Comparison of ENCODE assay signal across 13 cellular contexts in genomic region chr1:14571810-14572767, GRCh38. TPM values are rescaled to one million over a fixed set of nuclear protein-coding genes. Genes with fewer than 3 reads are reported as not detected.
DNase-seq lines count a peak whose midpoint lies in the region; ATAC-seq and TF ChIP-seq lines count a peak whose summit lies in the region.
"Had no signal": no experiment of that assay in that cellular context is flagged by ENCODE, and none has a peak within 500 bp of the region (broad histone marks: within the 10 kb centered on the region; RNA-seq: fewer than 3 reads in every experiment).

No MANE protein-coding gene starts in this region.

- CTCF ChIA-PET in OCI-LY7 (lab: Charles Lee; ENCODE audit: unreplicated experiment): no interaction called here

- H3K4me2 ChIP-seq in OCI-LY7 (ENCODE audit: low read length): no peak overlapping the region
- H3K4me2 ChIP-seq: smooth muscle cell had no signal

- DNase-seq in AG09319 (ENCODE audit: extremely low read depth, low read depth) (no peak), GM12865 (ENCODE audit: low read depth) (peak; percentile 68), OCI-LY7 (ENCODE audit: low spot score) (peak; percentile 69), inferior parietal cortex (ENCODE audit: extremely low spot score) (peak; percentile 18), NCI-H510A (lab: John Stamatoyannopoulos, UW) (no peak)
- no peak for DNase-seq in stimulated activated effector memory CD8-positive, alpha-beta T cell treated with anti-CD3 and anti-CD28 coated beads, Interleukin-12 subunit alpha, Interleukin-12 subunit beta, amount 100 ng/mL, for 72 hours (ENCODE audit: low spot score in 2 of 2)
- DNase-seq: activated CD4-positive, alpha-beta T cell treated with anti-CD3 and anti-CD28 coated beads, Interleukin-2, amount 50 U/mL, for 4 hours; esophagus squamous epithelium; MG63 had no signal

- H3K4me1 Mint-ChIP-seq in stimulated activated effector memory CD8-positive, alpha-beta T cell treated with anti-CD3 and anti-CD28 coated beads, Interleukin-12 subunit alpha, Interleukin-12 subunit beta, amount 100 ng/mL, for 72 hours: no peaks in the 10 kb centered on the region
- H3K4me1 Mint-ChIP-seq: stimulated activated memory B cell treated with anti-CD40 and anti-IgM and Interleukin-4, amounts not matched to agents 10 μg/mL and 1 μg/mL and 100 μg/mL, for 72 hours had no signal

- H3K36me3 ChIP-seq in OCI-LY7 (ENCODE audit: insufficient read depth, low read length): no peaks in the 10 kb centered on the region
- H3K36me3 ChIP-seq: esophagus squamous epithelium, MG63 had no signal

- no TSS peak for BruUV-seq in OCI-LY7 (replicated peaks; lab: Mats Ljungman, UMichigan)

- no peak overlapping the region for H3K27ac ChIP-seq in OCI-LY7 (ENCODE audit: low read depth, low read length, poor library complexity, severe bottlenecking)
- H3K27ac ChIP-seq: esophagus squamous epithelium had no signal

- intact Hi-C loops in OCI-LY7 (cut with micrococcal nuclease; ENCODE audit: unreplicated experiment): no loop called here

- H3K4me3 ChIP-seq in GM12865 (ENCODE audit: low read depth, low read length): no peak overlapping the region
- no peak overlapping the region for H3K4me3 ChIP-seq in OCI-LY7 (ENCODE audit: low read depth, low read length, poor library complexity, severe bottlenecking)
- H3K4me3 ChIP-seq: esophagus squamous epithelium, MG63, smooth muscle cell had no signal

- POLR2A ChIA-PET in OCI-LY7 (lab: Charles Lee): no interaction called here

- H4K20me1 ChIP-seq in OCI-LY7 (ENCODE audit: insufficient read depth, low read length): no peaks in the 10 kb centered on the region

- TF ChIP-seq CTCF in AG09319 (IDR thresholded peaks at IDR 0.05; ENCODE audit: low read depth, low read length) (peak; percentile 12), GM12865 (IDR thresholded peaks at IDR 0.05; ENCODE audit: insufficient read depth, low read depth, low read length, missing control alignments) (peak; percentile 60), OCI-LY7 (conservative IDR thresholded peaks at IDR 0.05; ENCODE audit: low read length) (peak; percentile 81)

- H3K27ac Mint-ChIP-seq in stimulated activated effector memory CD8-positive, alpha-beta T cell treated with anti-CD3 and anti-CD28 coated beads, Interleukin-12 subunit alpha, Interleukin-12 subunit beta, amount 100 ng/mL, for 72 hours: no peak overlapping the region
- H3K27ac Mint-ChIP-seq: stimulated activated memory B cell treated with anti-CD40 and anti-IgM and Interleukin-4, amounts not matched to agents 10 μg/mL and 1 μg/mL and 100 μg/mL, for 72 hours had no signal

- H3K4me1 ChIP-seq in OCI-LY7 (ENCODE audit: insufficient read depth, low read length, poor library complexity, severe bottlenecking): peaks cover 7% of the 10 kb centered on the region
- H3K4me1 ChIP-seq: esophagus squamous epithelium had no signal

- H3K79me2 ChIP-seq in OCI-LY7 (ENCODE audit: insufficient read depth, low read depth, low read length): no peaks in the 10 kb centered on the region

- no peaks in the 10 kb centered on the region; the same call in 1 of the 2 replicates for H3K9me3 ChIP-seq in OCI-LY7 (ENCODE audit: low read length)
- H3K9me3 ChIP-seq: esophagus squamous epithelium had no signal

- H3K9me2 ChIP-seq in OCI-LY7 (ENCODE audit: insufficient read depth, low read length): no peaks in the 10 kb centered on the region

- peak overlapping the region; percentile 46; the same call in 1 of the 2 replicates for H2AFZ ChIP-seq in OCI-LY7 (ENCODE audit: low read length)

- no peaks in the 10 kb centered on the region for H3K36me3 Mint-ChIP-seq in stimulated activated effector memory CD8-positive, alpha-beta T cell treated with anti-CD3 and anti-CD28 coated beads, Interleukin-12 subunit alpha, Interleukin-12 subunit beta, amount 100 ng/mL, for 72 hours
- H3K36me3 Mint-ChIP-seq: stimulated activated memory B cell treated with anti-CD40 and anti-IgM and Interleukin-4, amounts not matched to agents 10 μg/mL and 1 μg/mL and 100 μg/mL, for 72 hours had no signal

- ATAC-seq in HG03469 (IDR thresholded peaks at IDR 0.05; ENCODE audit: unreplicated experiment): no peak
- ATAC-seq in GM18861 (IDR thresholded peaks at IDR 0.05; ENCODE audit: unreplicated experiment): no peak
- ATAC-seq in stimulated activated effector memory CD8-positive, alpha-beta T cell treated with anti-CD3 and anti-CD28 coated beads, Interleukin-12 subunit alpha, Interleukin-12 subunit beta, amount 100 ng/mL, for 72 hours: no peak
- ATAC-seq: stimulated activated memory B cell treated with anti-CD40 and anti-IgM and Interleukin-4, amounts not matched to agents 10 μg/mL and 1 μg/mL and 100 μg/mL, for 72 hours had no signal

- H3K9me3 Mint-ChIP-seq in stimulated activated effector memory CD8-positive, alpha-beta T cell treated with anti-CD3 and anti-CD28 coated beads, Interleukin-12 subunit alpha, Interleukin-12 subunit beta, amount 100 ng/mL, for 72 hours: peaks cover 9% of the 10 kb centered on the region

- no peak overlapping the region for H3K4me3 Mint-ChIP-seq in stimulated activated effector memory CD8-positive, alpha-beta T cell treated with anti-CD3 and anti-CD28 coated beads, Interleukin-12 subunit alpha, Interleukin-12 subunit beta, amount 100 ng/mL, for 72 hours
- H3K4me3 Mint-ChIP-seq: stimulated activated memory B cell treated with anti-CD40 and anti-IgM and Interleukin-4, amounts not matched to agents 10 μg/mL and 1 μg/mL and 100 μg/mL, for 72 hours had no signal

RNA-seq across cellular contexts. Expression of gene KAZN, which starts 26.4 kb away (rescaled TPM):
- 2.4 and 3.7 TPM in 2 replicates for total RNA-seq in OCI-LY7 (2014; rRNA removed; shearing (Covaris generic))
- total RNA-seq in OCI-LY7 (2022): 0.40 and 0.72 TPM in 2 replicates

Comparison
In these comparisons a context has a peak if more than half of its experiments do, and no peak if none do; other contexts are left out.
1. DNase-seq: peak in GM12865 (single experiment), OCI-LY7 (single experiment) and inferior parietal cortex (single experiment); none in AG09319 (single experiment), stimulated activated effector memory CD8-positive, alpha-beta T cell treated with anti-CD3 and anti-CD28 coated beads, Interleukin-12 subunit alpha, Interleukin-12 subunit beta, amount 100 ng/mL, for 72 hours (0 of 2) and NCI-H510A (single experiment).
2. CTCF ChIP-seq: peak in every context shown above with its lines; median percentile 81 in OCI-LY7; 60 in GM12865; 12 in AG09319.